Comparison of ENCODE assay signal across 8 cellular contexts in the genomic region with DNA sequence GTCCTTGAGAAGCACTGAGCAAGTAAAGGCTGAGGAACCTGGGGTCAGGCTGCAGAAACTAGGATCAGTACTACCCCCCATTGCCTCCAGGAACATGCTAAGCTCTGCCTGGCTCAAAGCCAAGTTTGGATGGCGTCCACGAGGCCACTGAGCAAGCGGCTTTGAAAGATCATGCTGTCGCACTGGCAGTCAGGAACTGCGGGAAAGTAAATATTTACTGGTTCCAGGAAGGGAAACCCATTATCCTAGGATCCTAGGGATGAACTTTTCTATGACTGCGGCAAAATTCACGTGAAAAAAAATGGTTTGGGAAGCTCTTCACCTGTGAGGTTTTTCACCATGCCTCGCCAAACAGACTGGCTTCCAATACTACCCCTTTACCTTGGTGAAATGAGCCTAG.
DNase-seq lines count a peak whose midpoint lies in the region; ATAC-seq and TF ChIP-seq lines count a peak whose summit lies in the region.

No MANE protein-coding gene starts in this region.

- H3K4me3 Mint-ChIP-seq in activated T-helper 1 cell treated with anti-CD3 and anti-CD28 coated beads, Interleukin-12 subunit alpha, Interleukin-12 subunit beta, Interleukin-2, Interleukin-4 antibody, amounts not matched to agents 30 ng/mL and 10 ng/mL and 1 ng/mL, durations not matched to agents 14 hours and 24 hours and 36 hours: no peak overlapping the region

- peaks cover 7% of the 10 kb centered on the region for H3K27me3 Mint-ChIP-seq in activated T-helper 1 cell treated with anti-CD3 and anti-CD28 coated beads, Interleukin-12 subunit alpha, Interleukin-12 subunit beta, Interleukin-2, Interleukin-4 antibody, amounts not matched to agents 30 ng/mL and 10 ng/mL and 1 ng/mL, durations not matched to agents 14 hours and 24 hours and 36 hours (ENCODE audit: insufficient read depth)

- peak; percentile 78 for DNase-seq in LoVo (ENCODE audit: low spot score)
- peak; percentile 20 to 76 (median 71) for DNase-seq in Peyer's patch
- peak; percentile 65 for DNase-seq in left ventricle myocardium inferior
- peak in 40 of 49 donors; percentile 7 to 79 (median 48) for DNase-seq in substantia nigra (lab: John Stamatoyannopoulos, UW)
- no peak for DNase-seq in activated T-helper 1 cell treated with anti-CD3 and anti-CD28 coated beads, Interleukin-12 subunit alpha, Interleukin-12 subunit beta, Interleukin-2, Interleukin-4 antibody, amounts not matched to agents 30 ng/mL and 10 ng/mL and 1 ng/mL, durations not matched to agents 14 hours and 24 hours and 36 hours (ENCODE audit: low spot score)
- no peak for DNase-seq in T-helper 1 cell

- TF ChIP-seq CTCF in Peyer's patch (IDR thresholded peaks at IDR 0.05) (no peak), left ventricle myocardium inferior (IDR thresholded peaks at IDR 0.05; ENCODE audit: borderline replicate concordance) (no peak)

- peaks cover 0 to 29% (median 0%) of the 10 kb centered on the region in 4 donors for H3K4me1 ChIP-seq in Peyer's patch
- peaks cover 30% of the 10 kb centered on the region for H3K4me1 ChIP-seq in left ventricle myocardium inferior

- no peak overlapping the region for H3K27ac Mint-ChIP-seq in activated T-helper 1 cell treated with anti-CD3 and anti-CD28 coated beads, Interleukin-12 subunit alpha, Interleukin-12 subunit beta, Interleukin-2, Interleukin-4 antibody, amounts not matched to agents 30 ng/mL and 10 ng/mL and 1 ng/mL, durations not matched to agents 14 hours and 24 hours and 36 hours

- no peaks in the 10 kb centered on the region for H3K4me1 Mint-ChIP-seq in activated T-helper 1 cell treated with anti-CD3 and anti-CD28 coated beads, Interleukin-12 subunit alpha, Interleukin-12 subunit beta, Interleukin-2, Interleukin-4 antibody, amounts not matched to agents 30 ng/mL and 10 ng/mL and 1 ng/mL, durations not matched to agents 14 hours and 24 hours and 36 hours (ENCODE audit: low read depth)

- no peaks in the 10 kb centered on the region for H3K27me3 ChIP-seq in Peyer's patch
- H3K27me3 ChIP-seq in left ventricle myocardium inferior (ENCODE audit: low read depth): no peaks in the 10 kb centered on the region

- TF ChIP-seq POLR2A in Peyer's patch (IDR thresholded peaks at IDR 0.05): no peak

- H3K4me3 ChIP-seq in Peyer's patch (no peak overlapping the region), left ventricle myocardium inferior (no peak overlapping the region)

- H3K9me3 ChIP-seq in Peyer's patch (no peaks in the 10 kb centered on the region), left ventricle myocardium inferior (replicated peaks) (no peaks in the 10 kb centered on the region)

- no peaks in the 10 kb centered on the region for H3K9me3 Mint-ChIP-seq in activated T-helper 1 cell treated with anti-CD3 and anti-CD28 coated beads, Interleukin-12 subunit alpha, Interleukin-12 subunit beta, Interleukin-2, Interleukin-4 antibody, amounts not matched to agents 30 ng/mL and 10 ng/mL and 1 ng/mL, durations not matched to agents 14 hours and 24 hours and 36 hours

- ATAC-seq in HG02981 (IDR thresholded peaks at IDR 0.05; ENCODE audit: unreplicated experiment) (no peak), HG02852 (IDR thresholded peaks at IDR 0.05; ENCODE audit: unreplicated experiment) (no peak)

- H3K36me3 Mint-ChIP-seq in activated T-helper 1 cell treated with anti-CD3 and anti-CD28 coated beads, Interleukin-12 subunit alpha, Interleukin-12 subunit beta, Interleukin-2, Interleukin-4 antibody, amounts not matched to agents 30 ng/mL and 10 ng/mL and 1 ng/mL, durations not matched to agents 14 hours and 24 hours and 36 hours (ENCODE audit: low read depth): no peaks in the 10 kb centered on the region

- intact Hi-C loops in left ventricle myocardium inferior (cut with micrococcal nuclease): no loop called here
- intact Hi-C loops in activated T-helper 1 cell treated with anti-CD3 and anti-CD28 coated beads, Interleukin-12 subunit alpha, Interleukin-12 subunit beta, Interleukin-2, Interleukin-4 antibody, amounts not matched to agents 30 ng/mL and 10 ng/mL and 1 ng/mL, durations not matched to agents 14 hours and 24 hours and 36 hours (cut with micrococcal nuclease): no loop called here

- H3K27ac ChIP-seq in Peyer's patch (no peak overlapping the region), left ventricle myocardium inferior (replicated peaks) (no peak overlapping the region), substantia nigra (ENCODE audit: low read depth, low read length, poor library complexity, severe bottlenecking) (no peak overlapping the region)

- H3K36me3 ChIP-seq in Peyer's patch: no peaks in the 10 kb centered on the region
- no peaks in the 10 kb centered on the region for H3K36me3 ChIP-seq in left ventricle myocardium inferior

Comparison
In these comparisons a context has a peak if more than half of its experiments do, and no peak if none do; other contexts are left out.
1. DNase-seq: peak in LoVo (single experiment), Peyer's patch (3 of 3), left ventricle myocardium inferior (single experiment) and substantia nigra (40 of 49); none in activated T-helper 1 cell treated with anti-CD3 and anti-CD28 coated beads, Interleukin-12 subunit alpha, Interleukin-12 subunit beta, Interleukin-2, Interleukin-4 antibody, amounts not matched to agents 30 ng/mL and 10 ng/mL and 1 ng/mL, durations not matched to agents 14 hours and 24 hours and 36 hours (single experiment) and T-helper 1 cell (0 of 5).